15 cellular contexts compared by ENCODE assay signal in the genomic region with DNA sequence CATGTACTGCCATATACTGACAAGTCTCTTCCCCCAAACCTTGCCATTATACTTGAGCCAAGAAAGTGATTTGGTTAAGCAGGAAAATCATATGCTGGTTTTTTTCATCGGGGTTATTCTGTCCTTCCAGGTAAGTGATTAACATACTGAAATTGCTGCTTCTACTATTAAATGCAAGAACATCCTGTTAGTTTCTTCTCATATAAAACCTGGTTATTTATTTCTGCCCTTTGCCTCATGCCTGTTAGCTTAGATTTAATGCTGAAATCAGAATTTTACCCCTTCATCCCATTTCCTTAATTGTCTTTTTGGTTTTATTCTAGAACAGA.
DNase-seq lines count a peak whose midpoint lies in the region; ATAC-seq, FAIRE-seq and TF ChIP-seq lines count a peak whose summit lies in the region.
"Had no signal": no experiment of that assay in that cellular context is flagged by ENCODE, and none has a peak within 500 bp of the region (broad histone marks: within the 10 kb centered on the region; RNA-seq: fewer than 3 reads in every experiment).

No MANE protein-coding gene starts in this region.

- no peak for FAIRE-seq in GM12892 (lab: Jason Lieb, UNC)
- FAIRE-seq: colon had no signal

- intact Hi-C loops in thyroid gland (cut with DNase I) (no loop called here), A673 (cut with micrococcal nuclease; ENCODE audit: unreplicated experiment) (no loop called here)

- POLR2A ChIA-PET in A673 (lab: Charles Lee; ENCODE audit: low non-redundant PET): no interaction called here

- H3K4me1 ChIP-seq in RWPE2 (ENCODE audit: insufficient read depth, poor library complexity, severe bottlenecking) (peaks cover 60% of the 10 kb centered on the region), muscle layer of colon (ENCODE audit: insufficient read depth, low read length) (peaks cover 41% of the 10 kb centered on the region), thyroid gland (peaks cover 33 to 34% of the 10 kb centered on the region in 2 donors), A673 (ENCODE audit: insufficient read depth, low read length, poor library complexity, severe bottlenecking) (no peaks in the 10 kb centered on the region)

- H3K27me3 ChIP-seq in RWPE2 (ENCODE audit: insufficient read depth, poor library complexity, severe bottlenecking) (no peaks in the 10 kb centered on the region), muscle layer of colon (ENCODE audit: control insufficient read depth in 1 of 2, insufficient read depth in 2 of 2, low read length in 2 of 2) (no peaks in the 10 kb centered on the region), thyroid gland (no peaks in the 10 kb centered on the region), A673 (replicated peaks; ENCODE audit: insufficient read depth, low read depth, low read length, poor library complexity) (no peaks in the 10 kb centered on the region)

- peak overlapping the region; percentile 36 for H3K9ac ChIP-seq in muscle layer of colon (ENCODE audit: low read length)

- H3K4me3 ChIP-seq in RWPE2 (ENCODE audit: severe bottlenecking): no peak overlapping the region
- peak overlapping the region; percentile 22 to 50 for H3K4me3 ChIP-seq in muscle layer of colon (ENCODE audit: low read depth in 1 of 2, low read length in 2 of 2)
- H3K4me3 ChIP-seq in thyroid gland (replicated peaks in 1 of 3): no peak overlapping the region
- H3K4me3 ChIP-seq in A673 (ENCODE audit: low read depth, low read length, poor library complexity, severe bottlenecking): no peak overlapping the region

- DNase-seq in RWPE2 (ENCODE audit: low spot score) (no peak), epithelial cell of prostate (ENCODE audit: low read depth, low spot score) (no peak), thyroid gland (no peak), NCI-H2029 (lab: John Stamatoyannopoulos, UW) (no peak), A673 (ENCODE audit: low spot score) (no peak), GM12892 (ENCODE audit: insufficient read length) (no peak), NCI-H187 (lab: John Stamatoyannopoulos, UW) (no peak)
- DNase-seq: EL; foreskin melanocyte; GOT3; Karpas-422; NK-92 treated with Interleukin-12 subunit alpha and Interleukin-12 subunit beta, amount 100 ng/mL, for 24 hours; stimulated activated CD4-positive, alpha-beta T cell treated with anti-CD3 and anti-CD28 coated beads, Interleukin-2, amount 100 ng/mL, for 48 hours had no signal

- BruUV-seq in A673 (replicated peaks; lab: Mats Ljungman, UMichigan): no TSS peak

- no peak for ATAC-seq in RWPE2 (ENCODE audit: low read depth)

- peak overlapping the region; percentile 95 for H3K27ac ChIP-seq in RWPE2 (ENCODE audit: poor library complexity, severe bottlenecking)
- peak overlapping the region; percentile 55 for H3K27ac ChIP-seq in epithelial cell of prostate
- peak overlapping the region; percentile 18 for H3K27ac ChIP-seq in muscle layer of colon (ENCODE audit: low read depth, low read length)
- peak overlapping the region; percentile 3 to 54 (median 37) for H3K27ac ChIP-seq in thyroid gland
- no peak overlapping the region for H3K27ac ChIP-seq in A673 (ENCODE audit: low read depth, low read length, poor library complexity, severe bottlenecking)

- H3K36me3 ChIP-seq in RWPE2 (ENCODE audit: low read depth) (peaks cover 16% of the 10 kb centered on the region), muscle layer of colon (ENCODE audit: insufficient read depth, low read length) (no peaks in the 10 kb centered on the region), thyroid gland (no peaks in the 10 kb centered on the region), A673 (ENCODE audit: insufficient read depth, low read length, poor library complexity, severe bottlenecking) (no peaks in the 10 kb centered on the region)

- H3K9me3 ChIP-seq in RWPE2 (ENCODE audit: severe bottlenecking) (no peaks in the 10 kb centered on the region), muscle layer of colon (ENCODE audit: low read length) (no peaks in the 10 kb centered on the region), thyroid gland (no peaks in the 10 kb centered on the region), A673 (ENCODE audit: low read depth, low read length, poor library complexity, severe bottlenecking) (no peaks in the 10 kb centered on the region)

- TF ChIP-seq POLR2A in thyroid gland (IDR thresholded peaks at IDR 0.05) (no peak), GM12892 (IDR thresholded peaks at IDR 0.05; ENCODE audit: low read depth, low read length) (no peak)

- WGBS in thyroid gland, 2 donors: 67 to 81% methylated on average over 1 of the region's 1 CpG

- TF ChIP-seq CTCF in RWPE2 (IDR thresholded peaks at IDR 0.05; ENCODE audit: poor library complexity, severe bottlenecking) (no peak), thyroid gland (IDR thresholded peaks at IDR 0.05) (no peak), A673 (conservative IDR thresholded peaks at IDR 0.05; ENCODE audit: low read depth, low read length) (no peak)

- CTCF ChIA-PET in A673 (lab: Charles Lee): no interaction called here

Comparison
In these comparisons a context has a peak if more than half of its experiments do, and no peak if none do; other contexts are left out.
1. H3K4me3 ChIP-seq: peak in muscle layer of colon (2 of 2); none in RWPE2 (single experiment), thyroid gland (0 of 3) and A673 (single experiment).